Comparison of ENCODE assay signal across 8 cellular contexts in the genomic region with DNA sequence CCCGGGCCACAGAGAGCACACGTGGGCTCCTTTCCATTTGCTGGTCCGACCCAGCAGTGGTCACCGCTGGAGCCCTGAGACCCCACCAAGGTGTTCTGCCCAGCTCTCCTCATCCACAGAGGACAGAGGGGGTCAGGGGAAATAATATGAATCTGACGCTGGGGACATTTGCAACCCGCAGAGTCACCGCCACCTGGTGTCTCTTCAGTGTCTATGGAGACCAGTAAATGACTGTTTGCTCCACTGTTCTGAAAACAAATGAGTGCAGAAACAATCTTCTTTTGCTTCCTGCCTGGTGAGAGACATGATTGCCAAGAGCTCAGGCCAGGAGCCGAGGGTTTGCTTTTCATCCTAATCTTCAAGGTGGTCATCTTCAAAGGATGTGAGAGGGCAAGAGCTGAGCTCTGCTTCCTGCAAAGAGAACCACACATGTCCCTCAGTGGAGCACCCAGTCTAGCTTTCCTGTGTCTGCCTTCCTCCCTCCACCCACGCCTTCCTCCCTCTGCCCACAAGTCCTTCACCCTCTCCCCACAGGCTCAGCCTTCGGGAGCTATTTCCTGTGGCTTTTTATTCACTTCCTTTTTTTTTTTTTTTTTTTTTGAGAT. TPM values are rescaled to one million over a fixed set of nuclear protein-coding genes. Genes with fewer than 3 reads are reported as not detected.
A peak's percentile ranks its signal among the peaks of the same experiment; 100 is the strongest.
DNase-seq lines count a peak whose midpoint lies in the region; ATAC-seq lines count a peak whose summit lies in the region.

No MANE protein-coding gene starts in this region.

- H3K4me3 Mint-ChIP-seq in stimulated activated memory B cell treated with anti-CD40 and anti-IgM and Interleukin-4, amounts not matched to agents 10 μg/mL and 1 μg/mL and 100 μg/mL, for 72 hours: peak overlapping the region; percentile 52

- DNase-seq in DMS53 (lab: John Stamatoyannopoulos, UW) (peak; percentile 34), DMS53 treated with DMSO at 0.1 percent for 48 hours (lab: John Stamatoyannopoulos, UW; ENCODE audit: unreplicated experiment) (no peak), NCI-H2081 treated with DMSO at 0.1 percent for 48 hours (lab: John Stamatoyannopoulos, UW) (peak; percentile 71), globus pallidus (ENCODE audit: low spot score) (peak; percentile 65), hepatic stellate cell (ENCODE audit: low spot score) (no peak), posterior vena cava (ENCODE audit: low spot score) (no peak)
- peak; percentile 6 to 38 for DNase-seq in activated CD8-positive, alpha-beta memory T cell treated with anti-CD3 and anti-CD28 coated beads for 4 hours (ENCODE audit: low read depth in 2 of 2)

- intact Hi-C loops in posterior vena cava (cut with DNase I): loop anchor here in 1 of 2 donors (5.0 kb wide), 1 partner anchor 92 kb away; no protein-coding TSS in a partner anchor

- peak overlapping the region; percentile 89 for H3K27ac Mint-ChIP-seq in stimulated activated memory B cell treated with anti-CD40 and anti-IgM and Interleukin-4, amounts not matched to agents 10 μg/mL and 1 μg/mL and 100 μg/mL, for 72 hours

- peaks cover 42% of the 10 kb centered on the region for H3K4me1 Mint-ChIP-seq in stimulated activated memory B cell treated with anti-CD40 and anti-IgM and Interleukin-4, amounts not matched to agents 10 μg/mL and 1 μg/mL and 100 μg/mL, for 72 hours

- no peaks in the 10 kb centered on the region for H3K9me3 Mint-ChIP-seq in stimulated activated memory B cell treated with anti-CD40 and anti-IgM and Interleukin-4, amounts not matched to agents 10 μg/mL and 1 μg/mL and 100 μg/mL, for 72 hours

- H3K27me3 Mint-ChIP-seq in stimulated activated memory B cell treated with anti-CD40 and anti-IgM and Interleukin-4, amounts not matched to agents 10 μg/mL and 1 μg/mL and 100 μg/mL, for 72 hours: no peaks in the 10 kb centered on the region

- no peaks in the 10 kb centered on the region for H3K36me3 Mint-ChIP-seq in stimulated activated memory B cell treated with anti-CD40 and anti-IgM and Interleukin-4, amounts not matched to agents 10 μg/mL and 1 μg/mL and 100 μg/mL, for 72 hours

- peak; percentile 57 for ATAC-seq in stimulated activated memory B cell treated with anti-CD40 and anti-IgM and Interleukin-4, amounts not matched to agents 10 μg/mL and 1 μg/mL and 100 μg/mL, for 72 hours

RNA-seq across cellular contexts. Expression of a gene that starts 14.7 kb away (rescaled TPM):
- 10 to 100 TPM; 19.8 to 21.9 TPM for total RNA-seq in posterior vena cava

Comparison
In these comparisons a context has a peak if more than half of its experiments do, and no peak if none do; other contexts are left out.
1. DNase-seq: peak in DMS53 (single experiment), NCI-H2081 treated with DMSO at 0.1 percent for 48 hours (single experiment), activated CD8-positive, alpha-beta memory T cell treated with anti-CD3 and anti-CD28 coated beads for 4 hours (2 of 2) and globus pallidus (single experiment); none in DMS53 treated with DMSO at 0.1 percent for 48 hours (single experiment), hepatic stellate cell (single experiment) and posterior vena cava (single experiment).